In genomic region chr21:46371204-46372013, GRCh38 we compare ENCODE assay signal across 1 cellular context.
A peak's percentile ranks its signal among the peaks of the same experiment; 100 is the strongest.
TF ChIP-seq lines count a peak whose summit lies in the region.

No MANE protein-coding gene starts in this region.

TF ChIP-seq in K562, 482 proteins besides CTCF, POLR2A, EP300 and RAD21:
- 0 out of 2 replicates have a peak, but pooled peaks have one; percentile 25 for TF ChIP-seq SUPT5H (IDR thresholded peaks at IDR 0.05)
- TF ChIP-seq FOXJ2 (tag; IDR thresholded peaks at IDR 0.05): no peak
